Comparison of ENCODE assay signal across 1 cellular context in the genomic region with DNA sequence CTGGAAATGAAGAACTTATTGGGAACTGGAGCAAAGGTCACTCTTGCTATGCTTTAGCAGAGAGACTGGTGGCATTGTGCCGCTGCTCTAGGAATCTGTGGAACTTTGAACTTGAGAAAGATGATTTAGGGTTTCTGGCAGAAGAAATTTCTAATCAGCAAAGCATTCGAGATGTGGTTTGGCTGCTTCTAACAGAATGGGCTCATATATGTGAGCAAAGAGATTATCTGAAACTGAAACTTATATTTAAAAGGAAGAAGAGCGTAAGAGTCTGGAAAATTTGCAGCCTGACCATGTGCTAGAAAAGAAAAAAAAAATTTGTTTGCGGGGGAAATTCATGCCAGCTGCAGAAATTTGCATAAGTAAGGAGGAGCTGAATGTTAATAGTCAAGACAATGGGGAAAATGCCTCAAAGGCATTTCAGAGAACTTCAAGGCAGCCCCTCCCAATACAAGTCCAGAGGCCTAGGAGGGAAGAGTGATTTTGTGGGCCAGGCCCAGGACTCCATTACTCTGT.
TF ChIP-seq lines count a peak whose summit lies in the region.

No MANE protein-coding gene starts in this region.

TF ChIP-seq in WTC11, 78 proteins besides CTCF, POLR2A, EP300 and RAD21 (continued from another document):
- TF ChIP-seq, protein P1, sequence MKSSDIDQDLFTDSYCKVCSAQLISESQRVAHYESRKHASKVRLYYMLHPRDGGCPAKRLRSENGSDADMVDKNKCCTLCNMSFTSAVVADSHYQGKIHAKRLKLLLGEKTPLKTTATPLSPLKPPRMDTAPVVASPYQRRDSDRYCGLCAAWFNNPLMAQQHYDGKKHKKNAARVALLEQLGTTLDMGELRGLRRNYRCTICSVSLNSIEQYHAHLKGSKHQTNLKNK (CRISPR knock-in tag; IDR thresholded peaks at IDR 0.05) = no peak
